14 cellular contexts compared by ENCODE assay signal in the genomic region with DNA sequence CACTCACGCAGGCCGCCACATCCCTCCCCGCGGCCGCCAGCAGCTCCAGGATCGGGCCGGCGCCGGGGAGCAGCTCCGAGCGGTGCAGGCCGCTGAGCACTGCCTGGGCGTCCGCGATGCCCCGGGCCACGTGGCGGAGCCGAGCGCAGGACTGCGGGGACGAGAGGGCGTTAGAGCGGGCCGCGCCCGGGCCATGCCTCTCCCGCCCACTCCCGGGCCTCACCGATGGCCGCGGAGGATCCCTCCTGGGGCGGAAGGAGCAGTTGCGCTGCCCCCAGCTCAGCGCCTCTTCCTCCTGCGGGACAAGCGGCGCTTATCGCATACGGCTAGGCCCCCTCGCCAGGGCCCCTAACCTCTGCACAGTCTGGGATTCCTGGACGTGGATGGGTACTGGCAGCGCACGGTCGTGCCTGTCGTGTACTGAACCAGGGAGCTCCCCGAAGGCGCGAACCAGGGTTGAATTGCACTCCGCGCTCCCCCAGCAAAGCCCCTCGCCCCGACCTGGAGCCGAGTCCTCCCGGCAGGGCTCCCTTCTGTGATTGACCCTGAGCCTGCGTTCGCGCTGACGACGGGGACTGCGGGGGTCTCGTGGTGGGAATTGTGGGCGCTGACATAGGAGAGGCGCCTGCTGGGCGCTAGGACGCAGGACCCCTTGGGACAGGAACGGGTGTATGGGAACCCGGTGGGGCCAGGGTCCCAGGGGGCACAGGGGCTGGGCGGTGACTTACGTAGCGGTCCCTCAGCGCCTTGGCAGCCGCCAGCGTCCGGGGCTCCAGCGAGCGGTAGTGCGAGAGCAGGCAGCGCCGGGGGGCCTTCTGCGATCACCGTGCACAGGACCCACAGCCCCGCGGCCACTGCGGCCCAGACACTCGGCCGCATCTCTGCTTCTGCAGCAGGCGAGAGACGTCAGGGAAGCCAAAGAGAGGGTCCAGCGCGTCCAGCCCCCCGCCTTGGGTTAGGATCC. TPM values are rescaled to one million over a fixed set of nuclear protein-coding genes. Genes with fewer than 3 reads are reported as not detected.
DNase-seq lines count a peak whose midpoint lies in the region; ATAC-seq lines count a peak whose summit lies in the region.
"Had no signal": no experiment of that assay in that cellular context is flagged by ENCODE, and none has a peak within 500 bp of the region (broad histone marks: within the 10 kb centered on the region; RNA-seq: fewer than 3 reads in every experiment).

No MANE protein-coding gene starts in this region.

- intact Hi-C loops in sciatic nerve (cut with DNase I): no loop called here

- H3K4me3 ChIP-seq in adipocyte (ENCODE audit: low read length) (no peak overlapping the region), iPS-15b (ENCODE audit: low read depth, low read length) (peak overlapping the region; percentile 53)
- H3K4me3 ChIP-seq: colonic mucosa had no signal

- H3K27me3 ChIP-seq in adipocyte (replicated peaks; ENCODE audit: control insufficient read depth, insufficient read depth, low read length) (peaks cover 43% of the 10 kb centered on the region), iPS-15b (ENCODE audit: control insufficient read depth, insufficient read depth, low read length) (peaks cover 45% of the 10 kb centered on the region)

- peak; percentile 6 for DNase-seq in T-helper 2 cell treated with Interferon-gamma antibody and Interleukin-4, amounts not matched to agents 5 μg/mL and 100 μg/mL, for 36 hours (ENCODE audit: low spot score)
- no peak for DNase-seq in T-helper 2 cell
- peak; percentile 27 for DNase-seq in adipocyte (ENCODE audit: low read depth)
- DNase-seq in sciatic nerve (ENCODE audit: low spot score): no peak
- no peak for DNase-seq in NCI-H2171 (lab: John Stamatoyannopoulos, UW)
- no peak for DNase-seq in cortex of kidney (lab: John Stamatoyannopoulos, UW)
- DNase-seq: ACHN; colonic mucosa; NCI-H510A; stimulated activated naive B cell treated with anti-CD40 and anti-IgM and Interleukin-4, amounts not matched to agents 10 μg/mL and 1 μg/mL and 100 μg/mL, for 72 hours had no signal

- no peak overlapping the region for H3K4me3 Mint-ChIP-seq in T-helper 2 cell treated with Interferon-gamma antibody and Interleukin-4, amounts not matched to agents 5 μg/mL and 100 μg/mL, for 36 hours
- H3K4me3 Mint-ChIP-seq: stimulated activated naive B cell treated with anti-CD40 and anti-IgM and Interleukin-4, amounts not matched to agents 10 μg/mL and 1 μg/mL and 100 μg/mL, for 72 hours had no signal

- H3K36me3 ChIP-seq in adipocyte (ENCODE audit: control insufficient read depth, insufficient read depth, low read length, severe bottlenecking) (no peaks in the 10 kb centered on the region), iPS-15b (ENCODE audit: control insufficient read depth, insufficient read depth, low read length) (no peaks in the 10 kb centered on the region)
- H3K36me3 ChIP-seq: colonic mucosa had no signal

- H3K4me1 ChIP-seq in adipocyte (ENCODE audit: control insufficient read depth, insufficient read depth, low read length): no peaks in the 10 kb centered on the region
- H3K4me1 ChIP-seq in iPS-15b (ENCODE audit: control insufficient read depth, insufficient read depth, low read length): no peaks in the 10 kb centered on the region
- H3K4me1 ChIP-seq: colonic mucosa had no signal

- peaks cover 20% of the 10 kb centered on the region for H3K27me3 Mint-ChIP-seq in T-helper 2 cell treated with Interferon-gamma antibody and Interleukin-4, amounts not matched to agents 5 μg/mL and 100 μg/mL, for 36 hours (ENCODE audit: low read depth)

- H3K9me3 ChIP-seq in adipocyte (ENCODE audit: control insufficient read depth, low read length) (no peaks in the 10 kb centered on the region), iPS-15b (ENCODE audit: control insufficient read depth, insufficient read depth, low read length) (no peaks in the 10 kb centered on the region)
- H3K9me3 ChIP-seq: colonic mucosa had no signal

- ATAC-seq in sciatic nerve (peak; percentile 17), GM18870 (IDR thresholded peaks at IDR 0.05; ENCODE audit: unreplicated experiment) (no peak)
- ATAC-seq: SK-N-SH treated with all-trans-retinoic acid at 6 μM for 48 hours had no signal

- H3K36me3 Mint-ChIP-seq in T-helper 2 cell treated with Interferon-gamma antibody and Interleukin-4, amounts not matched to agents 5 μg/mL and 100 μg/mL, for 36 hours (ENCODE audit: low read depth): no peaks in the 10 kb centered on the region
- H3K36me3 Mint-ChIP-seq: stimulated activated naive B cell treated with anti-CD40 and anti-IgM and Interleukin-4, amounts not matched to agents 10 μg/mL and 1 μg/mL and 100 μg/mL, for 72 hours had no signal

- H3K9ac ChIP-seq in adipocyte (ENCODE audit: low read length) (no peak overlapping the region), iPS-15b (ENCODE audit: low read depth, low read length) (peak overlapping the region; percentile 37)

- peaks cover 3% of the 10 kb centered on the region for H3K4me1 Mint-ChIP-seq in T-helper 2 cell treated with Interferon-gamma antibody and Interleukin-4, amounts not matched to agents 5 μg/mL and 100 μg/mL, for 36 hours (ENCODE audit: low read depth)

- H3K9me3 Mint-ChIP-seq in T-helper 2 cell treated with Interferon-gamma antibody and Interleukin-4, amounts not matched to agents 5 μg/mL and 100 μg/mL, for 36 hours: no peaks in the 10 kb centered on the region
- H3K9me3 Mint-ChIP-seq: stimulated activated naive B cell treated with anti-CD40 and anti-IgM and Interleukin-4, amounts not matched to agents 10 μg/mL and 1 μg/mL and 100 μg/mL, for 72 hours had no signal

- H3K27ac Mint-ChIP-seq in T-helper 2 cell treated with Interferon-gamma antibody and Interleukin-4, amounts not matched to agents 5 μg/mL and 100 μg/mL, for 36 hours: no peak overlapping the region
- H3K27ac Mint-ChIP-seq: stimulated activated naive B cell treated with anti-CD40 and anti-IgM and Interleukin-4, amounts not matched to agents 10 μg/mL and 1 μg/mL and 100 μg/mL, for 72 hours had no signal

RNA-seq across cellular contexts. Expression of gene IFNL4, which starts 0.7 kb away (rescaled TPM):
- total RNA-seq in sciatic nerve: not detected
- total RNA-seq: colonic mucosa, skeletal muscle tissue had no signal

RNA-seq across cellular contexts. Expression of gene IFNL3, which starts 3.2 kb away (rescaled TPM):
- total RNA-seq in sciatic nerve: not detected
- total RNA-seq: colonic mucosa, skeletal muscle tissue had no signal

RNA-seq across cellular contexts. Expression of gene IFNL2, which starts 20.2 kb away (rescaled TPM):
- not detected for total RNA-seq in sciatic nerve
- total RNA-seq: colonic mucosa, skeletal muscle tissue had no signal

RNA-seq across cellular contexts. Expression of gene SYCN, which starts 43.9 kb away (rescaled TPM):
- total RNA-seq in sciatic nerve: not detected
- total RNA-seq: skeletal muscle tissue had no signal

RNA-seq across cellular contexts. Expression of gene IFNL1, which starts 48.2 kb away (rescaled TPM):
- total RNA-seq in sciatic nerve: not detected
- total RNA-seq: colonic mucosa, skeletal muscle tissue had no signal

Comparison
In these comparisons a context has a peak if more than half of its experiments do, and no peak if none do; other contexts are left out.
1. DNase-seq: peak in T-helper 2 cell treated with Interferon-gamma antibody and Interleukin-4, amounts not matched to agents 5 μg/mL and 100 μg/mL, for 36 hours (single experiment) and adipocyte (single experiment); none in T-helper 2 cell (0 of 5), sciatic nerve (single experiment), NCI-H2171 (single experiment) and cortex of kidney (single experiment).